In genomic region chr21:13844574-13844973, GRCh38 we compare ENCODE assay signal across 4 cellular contexts.
DNase-seq lines count a peak whose midpoint lies in the region; ATAC-seq and TF ChIP-seq lines count a peak whose summit lies in the region.
"Not testable (repeated sequence)": the region's sequence is repeated elsewhere in the genome, so short reads cannot be mapped to it uniquely, and the experiment has no call there.

No MANE protein-coding gene starts in this region.

- H3K36me3 ChIP-seq in left lung, lower lobe of right lung, upper lobe of right lung: not testable (repeated sequence)

- not testable (repeated sequence) for TF ChIP-seq CTCF in left lung (IDR thresholded peaks at IDR 0.05); lower lobe of right lung (IDR thresholded peaks at IDR 0.05); upper lobe of right lung (IDR thresholded peaks at IDR 0.05)

- intact Hi-C loops in left lung (cut with DNase I); lower lobe of right lung (cut with DNase I); upper lobe of right lung (cut with DNase I): not testable (repeated sequence)

- H3K4me3 ChIP-seq in left lung, lower lobe of right lung, upper lobe of right lung: not testable (repeated sequence)

- not testable (repeated sequence) for H3K27me3 ChIP-seq in left lung; lower lobe of right lung (ENCODE audit: low read depth); upper lobe of right lung

- H3K27ac ChIP-seq in left lung, lower lobe of right lung, upper lobe of right lung: not testable (repeated sequence)

- H3K4me1 ChIP-seq in left lung, lower lobe of right lung, upper lobe of right lung: not testable (repeated sequence)

- DNase-seq in left lung, lower lobe of right lung: not testable (repeated sequence)
- DNase-seq in upper lobe of right lung: peak; percentile 71

- ATAC-seq in esophagus mucosa: peak; percentile 28
- ATAC-seq in left lung: peak; percentile 52
- peak; percentile 48 to 83 for ATAC-seq in lower lobe of right lung
- ATAC-seq in upper lobe of right lung: peak; percentile 84

- not testable (repeated sequence) for H3K9me3 ChIP-seq in left lung, lower lobe of right lung, upper lobe of right lung

Comparison
In these comparisons a context has a peak if more than half of its experiments do, and no peak if none do; other contexts are left out.
1. ATAC-seq: peak in every context shown above with its lines; median percentile 84 in upper lobe of right lung; 66 in lower lobe of right lung; 52 in left lung; 28 in esophagus mucosa.